In the genomic region with DNA sequence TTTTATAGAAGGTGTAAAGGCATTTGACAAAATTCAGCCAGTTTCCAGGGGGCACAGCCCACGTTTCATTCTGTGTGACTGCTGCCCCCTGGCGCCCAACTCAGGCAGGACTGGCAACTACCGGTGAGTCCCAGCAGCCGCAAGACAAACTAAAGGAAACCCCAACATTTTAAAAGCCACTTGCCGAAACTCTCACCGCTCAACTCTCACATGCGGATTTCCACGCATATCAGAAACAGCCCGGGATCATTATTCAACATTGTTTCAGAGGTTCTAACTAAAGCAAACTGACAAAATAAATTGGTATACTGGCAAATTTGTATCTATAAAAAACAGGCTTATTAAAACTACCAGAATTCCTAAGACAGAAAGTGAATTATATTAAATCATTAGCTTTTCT, we compare ENCODE assay signal across 8 cellular contexts. TPM values are rescaled to one million over a fixed set of nuclear protein-coding genes. Genes with fewer than 3 reads are reported as not detected.
DNase-seq lines count a peak whose midpoint lies in the region; ATAC-seq and TF ChIP-seq lines count a peak whose summit lies in the region.

No MANE protein-coding gene starts in this region.

- TF ChIP-seq CTCF in parathyroid adenoma (IDR thresholded peaks at IDR 0.05) (peak; percentile 74), tibial nerve (IDR thresholded peaks at IDR 0.05) (peak; percentile 77 to 95 (median 84))

- H3K4me3 ChIP-seq in SK-N-MC (peak overlapping the region; percentile 47), parathyroid adenoma (ENCODE audit: low read depth, low read length) (no peak overlapping the region), tibial nerve (no peak overlapping the region)

- H3K4me2 ChIP-seq in parathyroid adenoma (ENCODE audit: low read length) = peak overlapping the region; percentile 20

- H3K9me3 ChIP-seq in SK-N-MC (ENCODE audit: low read depth, low read length) (no peaks in the 10 kb centered on the region), parathyroid adenoma (ENCODE audit: control insufficient read depth, low read length) (no peaks in the 10 kb centered on the region), tibial nerve (peaks cover 0 to 8% (median 1%) of the 10 kb centered on the region in 4 donors)

- H3K9me3 Mint-ChIP-seq in activated naive CD4-positive, alpha-beta T cell treated with anti-CD3 and anti-CD28 coated beads for 36 hours = peaks cover 3% of the 10 kb centered on the region

- peaks cover 7% of the 10 kb centered on the region for H3K4me1 Mint-ChIP-seq in activated naive CD4-positive, alpha-beta T cell treated with anti-CD3 and anti-CD28 coated beads for 36 hours (ENCODE audit: low read depth)

- peak overlapping the region; percentile 56 for H3K4me3 Mint-ChIP-seq in activated naive CD4-positive, alpha-beta T cell treated with anti-CD3 and anti-CD28 coated beads for 36 hours

- H3K4me1 ChIP-seq in parathyroid adenoma = no peaks in the 10 kb centered on the region
- H3K4me1 ChIP-seq in tibial nerve = peaks cover 0 to 13% (median 3%) of the 10 kb centered on the region in 4 donors

- no peak for ATAC-seq in HG03097 (IDR thresholded peaks at IDR 0.05; ENCODE audit: low FRiP score, unreplicated experiment)

- 2 to 6% methylated on average over 9 of the region's 9 CpGs for WGBS in tibial nerve, 2 donors

- H3K27ac Mint-ChIP-seq in activated naive CD4-positive, alpha-beta T cell treated with anti-CD3 and anti-CD28 coated beads for 36 hours = no peak overlapping the region

- no peaks in the 10 kb centered on the region for H3K27me3 Mint-ChIP-seq in activated naive CD4-positive, alpha-beta T cell treated with anti-CD3 and anti-CD28 coated beads for 36 hours (ENCODE audit: low read depth)

- DNase-seq in DMS153 treated with DMSO at 0.1 percent for 48 hours (lab: John Stamatoyannopoulos, UW; ENCODE audit: unreplicated experiment) (peak; percentile 23), KG1 (lab: John Stamatoyannopoulos, UW) (peak; percentile 58), SK-N-MC (ENCODE audit: low read depth, low spot score) (peak; percentile 30), germinal center (ENCODE audit: low spot score) (peak; percentile 84), tibial nerve (ENCODE audit: low spot score in 2 of 2) (peak; percentile 79 to 91)
- DNase-seq in activated naive CD4-positive, alpha-beta T cell treated with anti-CD3 and anti-CD28 coated beads for 36 hours = peak; percentile 90

- H3K27me3 ChIP-seq in parathyroid adenoma (ENCODE audit: control insufficient read depth, insufficient read depth, low read length) (no peaks in the 10 kb centered on the region), tibial nerve (no peaks in the 10 kb centered on the region)

- H2AFZ ChIP-seq in parathyroid adenoma = peak overlapping the region; percentile 33

- TF ChIP-seq EP300 in tibial nerve (IDR thresholded peaks at IDR 0.05) = no peak

- no peak overlapping the region for H3K9ac ChIP-seq in SK-N-MC (ENCODE audit: insufficient read length)
- H3K9ac ChIP-seq in parathyroid adenoma = no peak overlapping the region

- no peaks in the 10 kb centered on the region for H3K79me2 ChIP-seq in parathyroid adenoma

- H3K27ac ChIP-seq in SK-N-MC (no peak overlapping the region), parathyroid adenoma (no peak overlapping the region), tibial nerve (no peak overlapping the region)

- CTCF ChIA-PET in activated naive CD4-positive, alpha-beta T cell treated with anti-CD3 and anti-CD28 coated beads for 36 hours (lab: Charles Lee) = interaction anchor here (0.6 to 3.2 kb wide), 21 partner anchors 11 to 292 kb away, joined by 3 to 38 read pairs (median 5); no protein-coding TSS in a partner anchor

- no peak for TF ChIP-seq POLR2A in tibial nerve (IDR thresholded peaks at IDR 0.05)

- intact Hi-C loops in activated naive CD4-positive, alpha-beta T cell treated with anti-CD3 and anti-CD28 coated beads for 36 hours (cut with micrococcal nuclease) = loop anchor here (1.0 kb wide), 3 partner anchors 157 to 286 kb away; no protein-coding TSS in a partner anchor

- peaks cover 5% of the 10 kb centered on the region for H3K36me3 ChIP-seq in SK-N-MC (ENCODE audit: insufficient read depth, low read length)
- no peaks in the 10 kb centered on the region for H3K36me3 ChIP-seq in parathyroid adenoma (ENCODE audit: control insufficient read depth, insufficient read depth, low read length)
- H3K36me3 ChIP-seq in tibial nerve = peaks cover 0 to 15% (median 0%) of the 10 kb centered on the region in 3 donors

- H3K36me3 Mint-ChIP-seq in activated naive CD4-positive, alpha-beta T cell treated with anti-CD3 and anti-CD28 coated beads for 36 hours (ENCODE audit: low read depth) = peaks cover 5% of the 10 kb centered on the region

RNA-seq across cellular contexts. Expression of gene MORC2, which starts 48.2 kb away (rescaled TPM):
- total RNA-seq in activated naive CD4-positive, alpha-beta T cell treated with anti-CD3 and anti-CD28 coated beads for 36 hours = 10 to 100 TPM; 18.3 to 18.6 TPM
- 10 to 100 TPM; 18.0 to 22.0 (median 21.0) TPM for total RNA-seq in tibial nerve

RNA-seq across cellular contexts. Expression of gene TUG1, which starts 48.7 kb away (rescaled TPM):
- 10 to 100 TPM; 42.3 to 44.0 TPM for total RNA-seq in activated naive CD4-positive, alpha-beta T cell treated with anti-CD3 and anti-CD28 coated beads for 36 hours
- total RNA-seq in tibial nerve = 10 to 100 TPM; 63.5 to 90.4 (median 77.0) TPM

Comparison
In these comparisons a context has a peak if more than half of its experiments do, and no peak if none do; other contexts are left out.
1. DNase-seq: peak in every context shown above with its lines; median percentile 90 in activated naive CD4-positive, alpha-beta T cell treated with anti-CD3 and anti-CD28 coated beads for 36 hours; 85 in tibial nerve; 84 in germinal center; 58 in KG1; 30 in SK-N-MC; 23 in DMS153 treated with DMSO at 0.1 percent for 48 hours.